ENCODE assay signal across 8 cellular contexts in genomic region chr14:34711169-34711568, GRCh38. TPM values are rescaled to one million over a fixed set of nuclear protein-coding genes. Genes with fewer than 3 reads are reported as not detected.
DNase-seq lines count a peak whose midpoint lies in the region; ATAC-seq lines count a peak whose summit lies in the region.

No MANE protein-coding gene starts in this region.

- H3K36me3 Mint-ChIP-seq in memory B cell: peaks cover 4% of the 10 kb centered on the region
- H3K36me3 Mint-ChIP-seq in activated CD4-positive, alpha-beta T cell treated with anti-CD3 and anti-CD28 coated beads, Interleukin-2, amount 10 ng/mL, durations not matched to agents 7 days and 5 days (ENCODE audit: low read depth): peaks cover 7% of the 10 kb centered on the region

- CTCF ChIA-PET in activated CD4-positive, alpha-beta T cell treated with anti-CD3 and anti-CD28 coated beads, Interleukin-2, amount 10 ng/mL, durations not matched to agents 7 days and 5 days (lab: Charles Lee): no interaction called here

- H3K27ac Mint-ChIP-seq in memory B cell: no peak overlapping the region
- no peak overlapping the region for H3K27ac Mint-ChIP-seq in activated CD4-positive, alpha-beta T cell treated with anti-CD3 and anti-CD28 coated beads, Interleukin-2, amount 10 ng/mL, durations not matched to agents 7 days and 5 days

- DNase-seq in HK-2 (ENCODE audit: unreplicated experiment): peak; percentile 12
- peak; percentile 84 for DNase-seq in amniotic epithelial cell (ENCODE audit: low read depth)
- no peak for DNase-seq in memory B cell (ENCODE audit: low spot score in 2 of 2)
- DNase-seq in stimulated activated naive CD4-positive, alpha-beta T cell treated with Interleukin-2 at 50 U/mL for 16 hours (lab: John Stamatoyannopoulos, UW): no peak
- no peak for DNase-seq in activated CD4-positive, alpha-beta T cell treated with anti-CD3 and anti-CD28 coated beads, Interleukin-2, amount 10 ng/mL, durations not matched to agents 7 days and 5 days
- DNase-seq in GOT3 (lab: John Stamatoyannopoulos, UW): no peak
- no peak for DNase-seq in H4 (ENCODE audit: low spot score)

- ATAC-seq in GM18873 (IDR thresholded peaks at IDR 0.05; ENCODE audit: low FRiP score, unreplicated experiment): peak; percentile 44
- ATAC-seq in memory B cell (ENCODE audit: low read depth): no peak

- H3K4me1 Mint-ChIP-seq in memory B cell: peaks cover 19% of the 10 kb centered on the region
- H3K4me1 Mint-ChIP-seq in activated CD4-positive, alpha-beta T cell treated with anti-CD3 and anti-CD28 coated beads, Interleukin-2, amount 10 ng/mL, durations not matched to agents 7 days and 5 days: peaks cover 25% of the 10 kb centered on the region

- no peaks in the 10 kb centered on the region for H3K27me3 Mint-ChIP-seq in memory B cell
- no peaks in the 10 kb centered on the region for H3K27me3 Mint-ChIP-seq in activated CD4-positive, alpha-beta T cell treated with anti-CD3 and anti-CD28 coated beads, Interleukin-2, amount 10 ng/mL, durations not matched to agents 7 days and 5 days

- no peaks in the 10 kb centered on the region for H3K9me3 Mint-ChIP-seq in memory B cell
- H3K9me3 Mint-ChIP-seq in activated CD4-positive, alpha-beta T cell treated with anti-CD3 and anti-CD28 coated beads, Interleukin-2, amount 10 ng/mL, durations not matched to agents 7 days and 5 days: no peaks in the 10 kb centered on the region

- POLR2A ChIA-PET in activated CD4-positive, alpha-beta T cell treated with anti-CD3 and anti-CD28 coated beads, Interleukin-2, amount 10 ng/mL, durations not matched to agents 7 days and 5 days (lab: Charles Lee): no interaction called here

- peak overlapping the region; percentile 29 for H3K4me3 Mint-ChIP-seq in memory B cell
- no peak overlapping the region for H3K4me3 Mint-ChIP-seq in activated CD4-positive, alpha-beta T cell treated with anti-CD3 and anti-CD28 coated beads, Interleukin-2, amount 10 ng/mL, durations not matched to agents 7 days and 5 days

RNA-seq across cellular contexts. Expression of gene CFL2, which starts 3.2 kb away (rescaled TPM):
- 1 to 10 TPM; 5.4 to 6.3 TPM for total RNA-seq in activated CD4-positive, alpha-beta T cell treated with anti-CD3 and anti-CD28 coated beads, Interleukin-2, amount 10 ng/mL, durations not matched to agents 7 days and 5 days
- total RNA-seq in H4 (2014; rRNA removed; shearing (Covaris generic)): 77.8 and 97.7 TPM in 2 replicates

Comparison
In these comparisons a context has a peak if more than half of its experiments do, and no peak if none do; other contexts are left out.
1. DNase-seq: peak in HK-2 (single experiment) and amniotic epithelial cell (single experiment); none in memory B cell (0 of 2), stimulated activated naive CD4-positive, alpha-beta T cell treated with Interleukin-2 at 50 U/mL for 16 hours (single experiment), activated CD4-positive, alpha-beta T cell treated with anti-CD3 and anti-CD28 coated beads, Interleukin-2, amount 10 ng/mL, durations not matched to agents 7 days and 5 days (single experiment), GOT3 (single experiment) and H4 (single experiment).
2. RNA of gene CFL2, which starts 3.2 kb away (total RNA-seq): 77.8 to 97.7 TPM in H4; 5.4 to 6.3 TPM in activated CD4-positive, alpha-beta T cell treated with anti-CD3 and anti-CD28 coated beads, Interleukin-2, amount 10 ng/mL, durations not matched to agents 7 days and 5 days; every median in the first group is over 10 times any median in the second.